ENCODE assay signal across 1 cellular context in the genomic region with DNA sequence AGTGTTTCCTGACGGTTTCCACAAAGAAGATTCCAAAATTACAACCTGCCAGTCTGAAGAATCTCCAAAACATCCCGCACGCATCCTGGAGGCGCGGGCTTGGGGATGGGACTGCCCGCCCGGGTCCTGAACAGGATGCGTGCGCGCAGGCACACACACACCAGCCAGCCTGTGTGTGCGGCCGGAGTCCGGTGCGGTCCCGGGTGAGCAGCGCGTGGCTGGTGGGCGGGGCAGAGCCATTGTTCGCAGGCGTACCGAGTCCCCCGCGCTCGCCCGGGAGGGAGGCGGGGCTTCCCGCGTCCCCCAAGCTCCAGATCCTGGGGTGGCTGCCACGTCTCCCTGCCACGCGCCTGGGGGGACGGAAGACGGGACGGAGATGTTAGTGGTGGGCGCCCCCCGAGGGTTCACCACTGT.
TF ChIP-seq lines count a peak whose summit lies in the region.

No MANE protein-coding gene starts in this region.

TF ChIP-seq in HepG2, 621 proteins besides CTCF, POLR2A, EP300 and RAD21 (continued from another document and continues in another):
- TF ChIP-seq, protein P1, sequence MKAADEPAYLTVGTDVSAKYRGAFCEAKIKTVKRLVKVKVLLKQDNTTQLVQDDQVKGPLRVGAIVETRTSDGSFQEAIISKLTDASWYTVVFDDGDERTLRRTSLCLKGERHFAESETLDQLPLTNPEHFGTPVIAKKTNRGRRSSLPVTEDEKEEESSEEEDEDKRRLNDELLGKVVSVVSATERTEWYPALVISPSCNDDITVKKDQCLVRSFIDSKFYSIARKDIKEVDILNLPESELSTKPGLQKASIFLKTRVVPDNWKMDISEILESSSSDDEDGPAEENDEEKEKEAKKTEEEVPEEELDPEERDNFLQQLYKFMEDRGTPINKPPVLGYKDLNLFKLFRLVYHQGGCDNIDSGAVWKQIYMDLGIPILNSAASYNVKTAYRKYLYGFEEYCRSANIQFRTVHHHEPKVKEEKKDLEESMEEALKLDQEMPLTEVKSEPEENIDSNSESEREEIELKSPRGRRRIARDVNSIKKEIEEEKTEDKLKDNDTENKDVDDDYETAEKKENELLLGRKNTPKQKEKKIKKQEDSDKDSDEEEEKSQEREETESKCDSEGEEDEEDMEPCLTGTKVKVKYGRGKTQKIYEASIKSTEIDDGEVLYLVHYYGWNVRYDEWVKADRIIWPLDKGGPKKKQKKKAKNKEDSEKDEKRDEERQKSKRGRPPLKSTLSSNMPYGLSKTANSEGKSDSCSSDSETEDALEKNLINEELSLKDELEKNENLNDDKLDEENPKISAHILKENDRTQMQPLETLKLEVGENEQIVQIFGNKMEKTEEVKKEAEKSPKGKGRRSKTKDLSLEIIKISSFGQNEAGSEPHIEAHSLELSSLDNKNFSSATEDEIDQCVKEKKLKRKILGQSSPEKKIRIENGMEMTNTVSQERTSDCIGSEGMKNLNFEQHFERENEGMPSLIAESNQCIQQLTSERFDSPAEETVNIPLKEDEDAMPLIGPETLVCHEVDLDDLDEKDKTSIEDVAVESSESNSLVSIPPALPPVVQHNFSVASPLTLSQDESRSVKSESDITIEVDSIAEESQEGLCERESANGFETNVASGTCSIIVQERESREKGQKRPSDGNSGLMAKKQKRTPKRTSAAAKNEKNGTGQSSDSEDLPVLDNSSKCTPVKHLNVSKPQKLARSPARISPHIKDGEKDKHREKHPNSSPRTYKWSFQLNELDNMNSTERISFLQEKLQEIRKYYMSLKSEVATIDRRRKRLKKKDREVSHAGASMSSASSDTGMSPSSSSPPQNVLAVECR (CRISPR knock-in tag; IDR thresholded peaks at IDR 0.05; ENCODE audit: borderline replicate concordance): peak; percentile 74; the same call in 1 of the 2 replicates
- no peak for TF ChIP-seq ZNF143 (CRISPR knock-in tag; IDR thresholded peaks at IDR 0.05)
- TF ChIP-seq, protein P2, sequence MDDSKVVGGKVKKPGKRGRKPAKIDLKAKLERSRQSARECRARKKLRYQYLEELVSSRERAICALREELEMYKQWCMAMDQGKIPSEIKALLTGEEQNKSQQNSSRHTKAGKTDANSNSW (CRISPR knock-in tag; IDR thresholded peaks at IDR 0.05; ENCODE audit: borderline replicate concordance): 0 out of 2 replicates have a peak, but pooled peaks have one; percentile 36
- peak; percentile 96 for TF ChIP-seq MAX (IDR thresholded peaks at IDR 0.05)
- TF ChIP-seq MIER3 (CRISPR knock-in tag; IDR thresholded peaks at IDR 0.05; ENCODE audit: borderline replicate concordance): no peak; the same call in 1 of the 2 replicates
- no peak for TF ChIP-seq NRL (CRISPR knock-in tag; IDR thresholded peaks at IDR 0.05; ENCODE audit: borderline replicate concordance)
- no peak for TF ChIP-seq GABPA (IDR thresholded peaks at IDR 0.05; ENCODE audit: low read depth, low read length)
- no peak; the same call in 1 of the 2 replicates for TF ChIP-seq GABPA (CRISPR knock-in tag; IDR thresholded peaks at IDR 0.05; ENCODE audit: low read depth)
- no peak for TF ChIP-seq ZSCAN22 (CRISPR knock-in tag; IDR thresholded peaks at IDR 0.05)
- TF ChIP-seq MTERF4 (CRISPR knock-in tag; IDR thresholded peaks at IDR 0.05): 0 out of 2 replicates have a peak, but pooled peaks have one; percentile 74
- TF ChIP-seq THRA (CRISPR knock-in tag; IDR thresholded peaks at IDR 0.05; ENCODE audit: borderline replicate concordance): peak; percentile 48; the same call in 1 of the 2 replicates
- TF ChIP-seq NFYB (CRISPR knock-in tag; IDR thresholded peaks at IDR 0.05): no peak
- TF ChIP-seq TSC22D2 (CRISPR knock-in tag; IDR thresholded peaks at IDR 0.05; ENCODE audit: borderline replicate concordance): no peak
- TF ChIP-seq MED13 (CRISPR knock-in tag; IDR thresholded peaks at IDR 0.05): 0 out of 2 replicates have a peak, but pooled peaks have one; percentile 46
- no peak for TF ChIP-seq SNAPC5 (CRISPR knock-in tag; IDR thresholded peaks at IDR 0.05; ENCODE audit: borderline replicate concordance)
- no peak; the same call in none of the 2 replicates for TF ChIP-seq KAT7 (CRISPR knock-in tag; IDR thresholded peaks at IDR 0.05; ENCODE audit: borderline replicate concordance)
- TF ChIP-seq ZNF18 (CRISPR knock-in tag; IDR thresholded peaks at IDR 0.05; ENCODE audit: insufficient replicate concordance): peak; percentile 49
- peak; percentile 41 for TF ChIP-seq YY1 (IDR thresholded peaks at IDR 0.05; ENCODE audit: insufficient read depth, insufficient replicate concordance, low read depth, low read length)
- TF ChIP-seq ADNP (CRISPR knock-in tag; IDR thresholded peaks at IDR 0.05): no peak
- no peak for TF ChIP-seq CENPX (CRISPR knock-in tag; IDR thresholded peaks at IDR 0.05)
- TF ChIP-seq ATM (IDR thresholded peaks at IDR 0.05; ENCODE audit: borderline replicate concordance): no peak
- 0 out of 2 replicates have a peak, but pooled peaks have one; percentile 18 for TF ChIP-seq KMT2B (CRISPR knock-in tag; IDR thresholded peaks at IDR 0.05)
- no peak for TF ChIP-seq CHCHD3 (CRISPR knock-in tag; IDR thresholded peaks at IDR 0.05)
- TF ChIP-seq ZNF10 (CRISPR knock-in tag; IDR thresholded peaks at IDR 0.05; ENCODE audit: borderline replicate concordance, low read depth): no peak
- TF ChIP-seq, protein P3, sequence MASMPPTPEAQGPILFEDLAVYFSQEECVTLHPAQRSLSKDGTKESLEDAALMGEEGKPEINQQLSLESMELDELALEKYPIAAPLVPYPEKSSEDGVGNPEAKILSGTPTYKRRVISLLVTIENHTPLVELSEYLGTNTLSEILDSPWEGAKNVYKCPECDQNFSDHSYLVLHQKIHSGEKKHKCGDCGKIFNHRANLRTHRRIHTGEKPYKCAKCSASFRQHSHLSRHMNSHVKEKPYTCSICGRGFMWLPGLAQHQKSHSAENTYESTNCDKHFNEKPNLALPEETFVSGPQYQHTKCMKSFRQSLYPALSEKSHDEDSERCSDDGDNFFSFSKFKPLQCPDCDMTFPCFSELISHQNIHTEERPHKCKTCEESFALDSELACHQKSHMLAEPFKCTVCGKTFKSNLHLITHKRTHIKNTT (CRISPR knock-in tag; IDR thresholded peaks at IDR 0.05): no peak
- 0 out of 2 replicates have a peak, but pooled peaks have one; percentile 69 for TF ChIP-seq ZNF572 (CRISPR knock-in tag; IDR thresholded peaks at IDR 0.05)
- no peak for TF ChIP-seq ZNF580 (CRISPR knock-in tag; IDR thresholded peaks at IDR 0.05; ENCODE audit: borderline replicate concordance, low read depth)
- TF ChIP-seq, protein P4, sequence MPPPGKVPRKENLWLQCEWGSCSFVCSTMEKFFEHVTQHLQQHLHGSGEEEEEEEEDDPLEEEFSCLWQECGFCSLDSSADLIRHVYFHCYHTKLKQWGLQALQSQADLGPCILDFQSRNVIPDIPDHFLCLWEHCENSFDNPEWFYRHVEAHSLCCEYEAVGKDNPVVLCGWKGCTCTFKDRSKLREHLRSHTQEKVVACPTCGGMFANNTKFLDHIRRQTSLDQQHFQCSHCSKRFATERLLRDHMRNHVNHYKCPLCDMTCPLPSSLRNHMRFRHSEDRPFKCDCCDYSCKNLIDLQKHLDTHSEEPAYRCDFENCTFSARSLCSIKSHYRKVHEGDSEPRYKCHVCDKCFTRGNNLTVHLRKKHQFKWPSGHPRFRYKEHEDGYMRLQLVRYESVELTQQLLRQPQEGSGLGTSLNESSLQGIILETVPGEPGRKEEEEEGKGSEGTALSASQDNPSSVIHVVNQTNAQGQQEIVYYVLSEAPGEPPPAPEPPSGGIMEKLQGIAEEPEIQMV (CRISPR knock-in tag; IDR thresholded peaks at IDR 0.05; ENCODE audit: low read depth): no peak
- TF ChIP-seq EZH2 (conservative IDR thresholded peaks at IDR 0.05; ENCODE audit: low read depth, low read length): no peak
- peak; percentile 14; the same call in 1 of the 2 replicates for TF ChIP-seq FOXC1 (CRISPR knock-in tag; IDR thresholded peaks at IDR 0.05; ENCODE audit: borderline replicate concordance)
- TF ChIP-seq, protein P5, sequence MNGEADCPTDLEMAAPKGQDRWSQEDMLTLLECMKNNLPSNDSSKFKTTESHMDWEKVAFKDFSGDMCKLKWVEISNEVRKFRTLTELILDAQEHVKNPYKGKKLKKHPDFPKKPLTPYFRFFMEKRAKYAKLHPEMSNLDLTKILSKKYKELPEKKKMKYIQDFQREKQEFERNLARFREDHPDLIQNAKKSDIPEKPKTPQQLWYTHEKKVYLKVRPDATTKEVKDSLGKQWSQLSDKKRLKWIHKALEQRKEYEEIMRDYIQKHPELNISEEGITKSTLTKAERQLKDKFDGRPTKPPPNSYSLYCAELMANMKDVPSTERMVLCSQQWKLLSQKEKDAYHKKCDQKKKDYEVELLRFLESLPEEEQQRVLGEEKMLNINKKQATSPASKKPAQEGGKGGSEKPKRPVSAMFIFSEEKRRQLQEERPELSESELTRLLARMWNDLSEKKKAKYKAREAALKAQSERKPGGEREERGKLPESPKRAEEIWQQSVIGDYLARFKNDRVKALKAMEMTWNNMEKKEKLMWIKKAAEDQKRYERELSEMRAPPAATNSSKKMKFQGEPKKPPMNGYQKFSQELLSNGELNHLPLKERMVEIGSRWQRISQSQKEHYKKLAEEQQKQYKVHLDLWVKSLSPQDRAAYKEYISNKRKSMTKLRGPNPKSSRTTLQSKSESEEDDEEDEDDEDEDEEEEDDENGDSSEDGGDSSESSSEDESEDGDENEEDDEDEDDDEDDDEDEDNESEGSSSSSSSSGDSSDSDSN (CRISPR knock-in tag; IDR thresholded peaks at IDR 0.05): no peak; the same call in 1 of the 2 replicates
- no peak for TF ChIP-seq DMTF1 (CRISPR knock-in tag; IDR thresholded peaks at IDR 0.05)
- TF ChIP-seq DPF2 (CRISPR knock-in tag; IDR thresholded peaks at IDR 0.05; ENCODE audit: borderline replicate concordance, low read depth): 0 out of 2 replicates have a peak, but pooled peaks have one; percentile 43
- no peak for TF ChIP-seq CBX2 (IDR thresholded peaks at IDR 0.05; ENCODE audit: low read depth, low read length)
- TF ChIP-seq CBX2 (CRISPR knock-in tag; IDR thresholded peaks at IDR 0.05; ENCODE audit: low read depth): no peak
